Comparison of ENCODE assay signal across 18 cellular contexts in genomic region chr4:103567591-103567990, GRCh38.
A peak's percentile ranks its signal among the peaks of the same experiment; 100 is the strongest.
DNase-seq lines count a peak whose midpoint lies in the region; ATAC-seq and TF ChIP-seq lines count a peak whose summit lies in the region.
"Had no signal": no experiment of that assay in that cellular context is flagged by ENCODE, and none has a peak within 500 bp of the region (broad histone marks: within the 10 kb centered on the region; RNA-seq: fewer than 3 reads in every experiment).

No MANE protein-coding gene starts in this region.

- H3K27me3 ChIP-seq in GM23338 (ENCODE audit: insufficient read depth) (no peaks in the 10 kb centered on the region), OCI-LY3 (ENCODE audit: low read depth, low read length) (no peaks in the 10 kb centered on the region)

- CTCF ChIA-PET in WTC11 (lab: Charles Lee): no interaction called here

- H3K4me3 ChIP-seq in GM23338 (no peak overlapping the region), OCI-LY3 (ENCODE audit: low read length) (no peak overlapping the region)
- H3K4me3 ChIP-seq: GM12878, HAP-1 had no signal

- H3K4me3 Mint-ChIP-seq in GM23338 (no peak overlapping the region), WTC11 (no peak overlapping the region)
- H3K4me3 Mint-ChIP-seq: B cell; CD4-positive, alpha-beta T cell; HFFc6 had no signal

- H3K9me3 Mint-ChIP-seq in GM23338 (no peaks in the 10 kb centered on the region), WTC11 (peaks cover 6% of the 10 kb centered on the region; the same call in 1 of the 2 replicates)
- H3K9me3 Mint-ChIP-seq: HFFc6 had no signal

- DNase-seq in GM23338 (ENCODE audit: low spot score) (no peak), WTC11 (ENCODE audit: low spot score) (no peak), left kidney (ENCODE audit: low read depth, low spot score) (peak; percentile 2), posterior cingulate gyrus (no peak)
- DNase-seq in activated CD4-positive, alpha-beta T cell treated with anti-CD3 and anti-CD28 coated beads, Interleukin-2, amount 50 U/mL, for 48 hours: no peak
- DNase-seq in activated T-cell treated with anti-CD3 and anti-CD28 coated beads, Interleukin-2, amount 50 U/mL, for 1 hour: no peak
- DNase-seq in stimulated activated CD4-positive, alpha-beta T cell treated with anti-CD3 and anti-CD28 coated beads, Interleukin-1b, Interleukin-23, amount 100 ng/mL, for 48 hours: no peak
- DNase-seq: C1 segment of cervical spinal cord; Calu3; CD4-positive, alpha-beta T cell; DMS79; GOT3; HFFc6 had no signal

- H3K4me1 ChIP-seq in GM23338 (ENCODE audit: insufficient read depth) (no peaks in the 10 kb centered on the region), OCI-LY3 (ENCODE audit: low read length) (no peaks in the 10 kb centered on the region)
- H3K4me1 ChIP-seq: HAP-1 had no signal

- intact Hi-C loops in posterior cingulate gyrus (cut with DNase I): no loop called here

- TF ChIP-seq CTCF in GM23338 (conservative IDR thresholded peaks at IDR 0.05; ENCODE audit: low read depth in 2 of 2): no peak
- no peak for TF ChIP-seq CTCF in OCI-LY3 (IDR thresholded peaks at IDR 0.05; ENCODE audit: low read depth, low read length)
- TF ChIP-seq CTCF in WTC11 (IDR thresholded peaks at IDR 0.05): no peak

- H3K79me2 ChIP-seq in GM23338 (replicated peaks; ENCODE audit: insufficient read depth) (no peaks in the 10 kb centered on the region), OCI-LY3 (ENCODE audit: low read length) (no peaks in the 10 kb centered on the region)

- H3K27me3 Mint-ChIP-seq in GM23338 (ENCODE audit: insufficient read depth, low read depth, poor library complexity) (no peaks in the 10 kb centered on the region), WTC11 (ENCODE audit: low read depth) (no peaks in the 10 kb centered on the region)
- H3K27me3 Mint-ChIP-seq: B cell; CD4-positive, alpha-beta T cell had no signal

- H3K36me3 Mint-ChIP-seq in GM23338 (ENCODE audit: low read depth): no peaks in the 10 kb centered on the region
- no peaks in the 10 kb centered on the region for H3K36me3 Mint-ChIP-seq in WTC11

- ATAC-seq in GM23338: no peak
- ATAC-seq in WTC11: peak; percentile 30; the same call in 1 of the 2 replicates
- ATAC-seq: GM12878 had no signal

- no peaks in the 10 kb centered on the region for H3K4me1 Mint-ChIP-seq in GM23338
- H3K4me1 Mint-ChIP-seq in WTC11: no peaks in the 10 kb centered on the region
- H3K4me1 Mint-ChIP-seq: B cell had no signal

- H3K27ac ChIP-seq in GM23338 (ENCODE audit: low read depth) (no peak overlapping the region), OCI-LY3 (ENCODE audit: low read length) (no peak overlapping the region)
- H3K27ac ChIP-seq: HL-60 had no signal

- H3K9ac ChIP-seq in OCI-LY3 (ENCODE audit: low read length): no peak overlapping the region

- H3K36me3 ChIP-seq in GM23338 (ENCODE audit: insufficient read depth) (no peaks in the 10 kb centered on the region), OCI-LY3 (replicated peaks; ENCODE audit: low read depth, low read length) (no peaks in the 10 kb centered on the region)
- H3K36me3 ChIP-seq: HAP-1 had no signal

- H2AFZ ChIP-seq in GM23338 (peak overlapping the region; percentile 35), OCI-LY3 (ENCODE audit: low read depth, low read length) (peak overlapping the region; percentile 60)

- POLR2A ChIA-PET in WTC11 (lab: Charles Lee): no interaction called here

- H3K9me3 ChIP-seq in OCI-LY3 (ENCODE audit: insufficient read depth, low read length): no peaks in the 10 kb centered on the region
- H3K9me3 ChIP-seq: HAP-1 had no signal

- peaks cover under 1% of the 10 kb centered on the region for H3K9me2 ChIP-seq in GM23338 (ENCODE audit: insufficient read depth)

- no peak overlapping the region for H3K27ac Mint-ChIP-seq in GM23338
- H3K27ac Mint-ChIP-seq in WTC11: no peak overlapping the region
- H3K27ac Mint-ChIP-seq: B cell; CD4-positive, alpha-beta T cell; HFFc6 had no signal

- H3K4me2 ChIP-seq in GM23338: no peak overlapping the region
- H3K4me2 ChIP-seq in OCI-LY3 (ENCODE audit: low read length): no peak overlapping the region

- H4K20me1 ChIP-seq in GM23338 (replicated peaks; ENCODE audit: insufficient read depth) (no peaks in the 10 kb centered on the region), OCI-LY3 (ENCODE audit: insufficient read depth, low read length) (no peaks in the 10 kb centered on the region)

- no peaks in the 10 kb centered on the region for H3F3A ChIP-seq in GM23338 (replicated peaks; ENCODE audit: low read depth)

TF ChIP-seq in GM23338, 12 proteins besides CTCF, POLR2A, EP300 and RAD21 (continues in another document):
- no peak for TF ChIP-seq ZNF114 (CRISPR knock-in tag; IDR thresholded peaks at IDR 0.05)
- TF ChIP-seq EZH2phosphoT487 (IDR thresholded peaks at IDR 0.05; ENCODE audit: unreplicated experiment): no peak

TF ChIP-seq in WTC11, 78 proteins besides CTCF, POLR2A, EP300 and RAD21:
- no peak for TF ChIP-seq JAZF1 (CRISPR knock-in tag; IDR thresholded peaks at IDR 0.05)
